1 cellular context compared by ENCODE assay signal in genomic region chr19:6580313-6580712, GRCh38.
TF ChIP-seq lines count a peak whose summit lies in the region.

No MANE protein-coding gene starts in this region.

TF ChIP-seq in HCT116, 20 proteins besides CTCF, POLR2A, EP300 and RAD21 (continued from another document):
- TF ChIP-seq CBX3 (IDR thresholded peaks at IDR 0.05; ENCODE audit: low read depth): peak; percentile 46; the same call in 1 of the 2 replicates
- peak; percentile 27 for TF ChIP-seq TCF7L2 (IDR thresholded peaks at IDR 0.05; ENCODE audit: borderline replicate concordance, extremely low read depth, insufficient read depth, insufficient read length)
- TF ChIP-seq MAX (IDR thresholded peaks at IDR 0.05): peak; percentile 58
- TF ChIP-seq YY1 (IDR thresholded peaks at IDR 0.05; ENCODE audit: extremely low read depth, insufficient replicate concordance, low read depth, low read length): no peak
